14 cellular contexts compared by ENCODE assay signal in genomic region chr4:80897537-80898303, GRCh38.
DNase-seq lines count a peak whose midpoint lies in the region; ATAC-seq and TF ChIP-seq lines count a peak whose summit lies in the region.
"Had no signal": no experiment of that assay in that cellular context is flagged by ENCODE, and none has a peak within 500 bp of the region (broad histone marks: within the 10 kb centered on the region; RNA-seq: fewer than 3 reads in every experiment).

No MANE protein-coding gene starts in this region.

- BruUV-seq in Calu3 (replicated peaks; lab: Mats Ljungman, UMichigan), result no TSS peak

- DNase-seq in natural killer cell (no peak), AG20443 (ENCODE audit: low spot score) (no peak), Calu3 (no peak)
- DNase-seq in stimulated activated CD4-positive, alpha-beta T cell treated with anti-CD3 and anti-CD28 coated beads, Interleukin-2, amount 100 ng/mL, for 48 hours, result no peak
- DNase-seq: activated gamma-delta T cell; left lung; NCI-H2227 treated with DMSO at 0.1 percent for 48 hours; stimulated activated naive CD4-positive, alpha-beta T cell had no signal

- H3K36me3 ChIP-seq in OCI-LY3 (replicated peaks; ENCODE audit: low read depth, low read length), result no peaks in the 10 kb centered on the region
- H3K36me3 ChIP-seq: BLaER1 treated with 17β-estradiol and CSF1 and Interleukin-3, amounts not matched to agents 10 nM and 100 nM; left lung had no signal

- H3K4me1 ChIP-seq in OCI-LY3 (ENCODE audit: low read length), result peaks cover 24% of the 10 kb centered on the region
- H3K4me1 ChIP-seq: BLaER1 treated with 17β-estradiol and CSF1 and Interleukin-3, amounts not matched to agents 10 nM and 100 nM; left lung had no signal

- no peak overlapping the region for H3K27ac ChIP-seq in OCI-LY3 (ENCODE audit: low read length)
- H3K27ac ChIP-seq: BLaER1 treated with 17β-estradiol and CSF1 and Interleukin-3, amounts not matched to agents 10 nM and 100 nM; left lung had no signal

- ATAC-seq in GM18519 (IDR thresholded peaks at IDR 0.05; ENCODE audit: low FRiP score, unreplicated experiment) (peak; percentile 45), GM21367 (IDR thresholded peaks at IDR 0.05; ENCODE audit: unreplicated experiment) (peak; percentile 77), HG02981 (IDR thresholded peaks at IDR 0.05; ENCODE audit: unreplicated experiment) (peak; percentile 67), natural killer cell (no peak)
- ATAC-seq: activated CD4-positive, CD25-positive, alpha-beta regulatory T cell treated with anti-CD3 and anti-CD28 coated beads, Interleukin-2, amount 50 U/mL, for 24 hours; left lung had no signal

- H3K4me1 Mint-ChIP-seq in natural killer cell, result no peaks in the 10 kb centered on the region
- no peaks in the 10 kb centered on the region for H3K4me1 Mint-ChIP-seq in Calu3 (ENCODE audit: low read depth, unreplicated experiment)

- H3K4me3 Mint-ChIP-seq in natural killer cell, result no peak overlapping the region
- no peak overlapping the region for H3K4me3 Mint-ChIP-seq in Calu3 (ENCODE audit: low read depth, unreplicated experiment)

- intact Hi-C loops in natural killer cell (cut with micrococcal nuclease) (no loop called here), Calu3 (cut with micrococcal nuclease; ENCODE audit: unreplicated experiment) (no loop called here)

- H3K36me3 Mint-ChIP-seq in natural killer cell (no peaks in the 10 kb centered on the region), Calu3 (ENCODE audit: insufficient read depth, unreplicated experiment) (no peaks in the 10 kb centered on the region)

- no peaks in the 10 kb centered on the region for H4K20me1 ChIP-seq in OCI-LY3 (ENCODE audit: insufficient read depth, low read length)
- H4K20me1 ChIP-seq: BLaER1 treated with 17β-estradiol and CSF1 and Interleukin-3, amounts not matched to agents 10 nM and 100 nM had no signal

- no peak overlapping the region for H3K27ac Mint-ChIP-seq in natural killer cell
- no peak overlapping the region for H3K27ac Mint-ChIP-seq in Calu3 (ENCODE audit: unreplicated experiment)

- peak overlapping the region; percentile 41 for H3K4me2 ChIP-seq in OCI-LY3 (ENCODE audit: low read length)
- H3K4me2 ChIP-seq: BLaER1 treated with 17β-estradiol and CSF1 and Interleukin-3, amounts not matched to agents 10 nM and 100 nM had no signal

- no peaks in the 10 kb centered on the region for H3K9me3 Mint-ChIP-seq in natural killer cell
- H3K9me3 Mint-ChIP-seq in Calu3 (ENCODE audit: low read depth, unreplicated experiment), result no peaks in the 10 kb centered on the region

- H2AFZ ChIP-seq in OCI-LY3 (ENCODE audit: low read depth, low read length), result no peak overlapping the region

- H3K27me3 ChIP-seq in OCI-LY3 (ENCODE audit: low read depth, low read length), result no peaks in the 10 kb centered on the region
- H3K27me3 ChIP-seq: BLaER1 treated with 17β-estradiol and CSF1 and Interleukin-3, amounts not matched to agents 10 nM and 100 nM; left lung had no signal

- CTCF ChIA-PET in Calu3 (lab: Charles Lee), result no interaction called here

- H3K4me3 ChIP-seq in OCI-LY3 (ENCODE audit: low read length), result no peak overlapping the region
- H3K4me3 ChIP-seq: BLaER1 treated with 17β-estradiol and CSF1 and Interleukin-3, amounts not matched to agents 10 nM and 100 nM; left lung had no signal

- no peak overlapping the region for H3K9ac ChIP-seq in OCI-LY3 (ENCODE audit: low read length)
- H3K9ac ChIP-seq: BLaER1 treated with 17β-estradiol and CSF1 and Interleukin-3, amounts not matched to agents 10 nM and 100 nM had no signal

- 0 out of 2 replicates have a peak, but pooled peaks cover 2% of the 10 kb centered on the region for H3K9me3 ChIP-seq in OCI-LY3 (ENCODE audit: insufficient read depth, low read length)

- H3K79me2 ChIP-seq in OCI-LY3 (ENCODE audit: low read length), result no peaks in the 10 kb centered on the region

- no peaks in the 10 kb centered on the region for H3K27me3 Mint-ChIP-seq in natural killer cell (ENCODE audit: low read depth in 2 of 2)
- no peaks in the 10 kb centered on the region for H3K27me3 Mint-ChIP-seq in Calu3 (ENCODE audit: unreplicated experiment)

- TF ChIP-seq CTCF in OCI-LY3 (IDR thresholded peaks at IDR 0.05; ENCODE audit: low read depth, low read length) (no peak), natural killer cell (IDR thresholded peaks at IDR 0.05) (no peak), Calu3 (IDR thresholded peaks at IDR 0.05; ENCODE audit: unreplicated experiment) (no peak)

Comparison
In these comparisons a context has a peak if more than half of its experiments do, and no peak if none do; other contexts are left out.
1. ATAC-seq: peak in GM18519 (single experiment), GM21367 (single experiment) and HG02981 (single experiment); none in natural killer cell (0 of 3).